In genomic region chr2:36677995-36678605, GRCh38 we compare ENCODE assay signal across 22 cellular contexts. TPM values are rescaled to one million over a fixed set of nuclear protein-coding genes. Genes with fewer than 3 reads are reported as not detected.
DNase-seq lines count a peak whose midpoint lies in the region; ATAC-seq, FAIRE-seq and TF ChIP-seq lines count a peak whose summit lies in the region.
"Had no signal": no experiment of that assay in that cellular context is flagged by ENCODE, and none has a peak within 500 bp of the region (broad histone marks: within the 10 kb centered on the region; RNA-seq: fewer than 3 reads in every experiment).

No MANE protein-coding gene starts in this region.

- H3K9me3 ChIP-seq in K562 (replicated peaks; ENCODE audit: control insufficient read depth, insufficient read depth, low read depth, low read length): no peaks in the 10 kb centered on the region
- H3K9me3 ChIP-seq: colonic mucosa, SJCRH30 had no signal

- FAIRE-seq in GM12892 (lab: Jason Lieb, UNC): peak; percentile 54
- FAIRE-seq in K562 (lab: Jason Lieb, UNC): no peak

- no peaks in the 10 kb centered on the region for H3K36me3 ChIP-seq in K562 (ENCODE audit: control insufficient read depth, insufficient read depth, low read length)
- H3K36me3 ChIP-seq: colonic mucosa, SJCRH30 had no signal

- H3K4me1 ChIP-seq in K562 (replicated peaks in 1 of 2; ENCODE audit: control insufficient read depth in 2 of 2, insufficient read depth in 2 of 2, low read length in 2 of 2): no peaks in the 10 kb centered on the region
- H3K4me1 ChIP-seq: Caco-2, colonic mucosa had no signal

- H3K4me2 ChIP-seq in K562 (ENCODE audit: insufficient read depth, low read length): no peak overlapping the region

- no peak for TF ChIP-seq EP300 in K562 (IDR thresholded peaks at IDR 0.05; ENCODE audit: low read length)

- H3K9me1 ChIP-seq in K562 (ENCODE audit: control insufficient read depth, insufficient read depth, low read length): no peaks in the 10 kb centered on the region

- CTCF ChIA-PET in K562 (lab: Yijun Ruan, JAX; ENCODE audit: low intra/inter-chr PET ratio): no interaction called here

- POLR2A ChIA-PET in K562 (lab: Yijun Ruan, JAX): no interaction called here

- no TSS peak for BruUV-seq in K562 (replicated peaks; lab: Mats Ljungman, UMichigan)

- no peak for ATAC-seq in K562
- ATAC-seq in GM18517 (IDR thresholded peaks at IDR 0.05; ENCODE audit: unreplicated experiment): no peak
- ATAC-seq: naive thymus-derived CD8-positive, alpha-beta T cell had no signal

- H3K9ac ChIP-seq in K562 (ENCODE audit: insufficient read depth in 1 of 2, low read depth in 2 of 2, low read length in 2 of 2): no peak overlapping the region

- peak; percentile 63 for DNase-seq in AG10803 (ENCODE audit: low read depth)
- no peak for DNase-seq in GM12892 (ENCODE audit: insufficient read length)
- DNase-seq in NB4 (ENCODE audit: low read depth): peak; percentile 46
- no peak for DNase-seq in K562 (ENCODE audit: extremely low read depth in 1 of 4, low spot score in 3 of 4)
- DNase-seq in activated CD4-positive, CD25-positive, alpha-beta regulatory T cell (lab: John Stamatoyannopoulos, UW): no peak
- DNase-seq in germinal center (ENCODE audit: low spot score): no peak
- no peak for DNase-seq in NCI-H748 (lab: John Stamatoyannopoulos, UW; ENCODE audit: unreplicated experiment)
- DNase-seq: activated CD4-positive, alpha-beta T cell treated with anti-CD3 and anti-CD28 coated beads for 48 hours; activated naive CD4-positive, alpha-beta T cell treated with anti-CD3 and anti-CD28 coated beads for 36 hours; Caco-2; colonic mucosa; hypothalamus; mesenchymal stem cell; naive thymus-derived CD8-positive, alpha-beta T cell; NCI-H1694 treated with DMSO at 0.1 percent for 48 hours; NCI-H446; SJCRH30; stimulated activated CD4-positive, alpha-beta T cell treated with anti-CD3 and anti-CD28 coated beads, Interleukin-4, amount 100 ng/mL, for 24 hours; T1000 had no signal

- H2AFZ ChIP-seq in K562 (ENCODE audit: low read depth, low read length): no peak overlapping the region

- H3K79me2 ChIP-seq in K562 (ENCODE audit: control insufficient read depth, insufficient read depth, low read length): no peaks in the 10 kb centered on the region

- WGBS in K562 (ENCODE audit: insufficient coverage, low coverage, missing lambda C conversion rate): 0% methylated on average over 4 of the region's 4 CpGs

- no peak for TF ChIP-seq POLR2A in GM12892 (IDR thresholded peaks at IDR 0.05; ENCODE audit: low read depth, low read length)
- no peak for TF ChIP-seq POLR2A in NB4 (IDR thresholded peaks at IDR 0.05; ENCODE audit: extremely low read depth, insufficient read length)
- no peak for TF ChIP-seq POLR2A in K562 (conservative IDR thresholded peaks at IDR 0.05)

- in situ Hi-C loops in K562 (cut with MboI): no loop called here

- H3K27me3 ChIP-seq in K562 (ENCODE audit: control insufficient read depth in 2 of 2, insufficient read depth in 2 of 2, low read length in 2 of 2): no peaks in the 10 kb centered on the region
- H3K27me3 ChIP-seq: colonic mucosa, SJCRH30 had no signal

- no peak for TF ChIP-seq CTCF in AG10803 (conservative IDR thresholded peaks at IDR 0.05; ENCODE audit: low read length)
- no peak for TF ChIP-seq CTCF in NB4 (IDR thresholded peaks at IDR 0.05; ENCODE audit: low read depth, low read length)
- no peak for TF ChIP-seq CTCF in K562 (IDR thresholded peaks at IDR 0.05 in 2 of 3, conservative IDR thresholded peaks at IDR 0.05 in 1 of 3; ENCODE audit: insufficient read depth in 2 of 3, low read depth in 1 of 3, low read length in 3 of 3)

- H3K27ac ChIP-seq in K562 (ENCODE audit: extremely low read depth, low read depth, low read length): no peak overlapping the region
- H3K27ac ChIP-seq: colonic mucosa, SJCRH30 had no signal

- intact Hi-C loops in K562 (cut with micrococcal nuclease): no loop called here

- no peak overlapping the region for H3K4me3 ChIP-seq in AG10803 (ENCODE audit: low read length)
- no peak overlapping the region for H3K4me3 ChIP-seq in NB4 (ENCODE audit: low read depth, low read length)
- no peak overlapping the region for H3K4me3 ChIP-seq in K562
- H3K4me3 ChIP-seq: colonic mucosa, SJCRH30 had no signal

- TF ChIP-seq RAD21 in K562 (CRISPR knock-in tag; conservative IDR thresholded peaks at IDR 0.05 in 1 of 2, IDR thresholded peaks at IDR 0.05 in 1 of 2): no peak

- H4K20me1 ChIP-seq in K562 (replicated peaks; ENCODE audit: control insufficient read depth, insufficient read depth, low read length): no peaks in the 10 kb centered on the region

TF ChIP-seq in K562, 482 proteins besides CTCF, POLR2A, EP300 and RAD21 (continues in another document):
- TF ChIP-seq HSF4 (CRISPR knock-in tag; IDR thresholded peaks at IDR 0.05; ENCODE audit: borderline replicate concordance): no peak
- no peak for TF ChIP-seq STAT5B (CRISPR knock-in tag; IDR thresholded peaks at IDR 0.05)
- no peak for TF ChIP-seq DEAF1 (CRISPR knock-in tag; IDR thresholded peaks at IDR 0.05)
- TF ChIP-seq STAT6 (CRISPR knock-in tag; IDR thresholded peaks at IDR 0.05): no peak

RNA-seq across cellular contexts. Expression of gene VIT, which starts 18.4 kb away (rescaled TPM):
- polyA plus RNA-seq in GM12892 (2012; ENCODE audit: missing spikeins): not detected
- not detected in 2 replicates for total RNA-seq in K562 (2011; cell fraction: chromatin; rRNA removed; ENCODE audit: low replicate concordance)
- total RNA-seq in K562 (2011; cell fraction: nucleolus; rRNA removed): not detected in 2 replicates
- not detected in 2 replicates for total RNA-seq in K562 (2011; cell fraction: nucleoplasm; rRNA removed)
- total RNA-seq in K562 (2014; rRNA removed): not detected in 2 replicates
- not detected in 2 replicates for total RNA-seq in K562 (2014; rRNA removed; fragmentation: Illumina TruSeq; extraction: Trizol)
- not detected in 2 replicates for total RNA-seq in K562 (2015; rRNA removed; fragmentation: Illumina TruSeq; extraction: Trizol)
- not detected in 2 replicates for total RNA-seq in K562 (2021)
- polyA plus RNA-seq in K562 (2011; rRNA removed): not detected in 2 replicates
- polyA plus RNA-seq in K562 (2011; cell fraction: cytosol; rRNA removed): not detected in 2 replicates
- polyA plus RNA-seq in K562 (2011; cell fraction: nucleus; rRNA removed): not detected in 2 replicates
- not detected in 2 replicates for polyA plus RNA-seq in K562 (2012)
- not detected in 2 replicates for polyA plus RNA-seq in K562 (2014; fragmentation: Illumina TruSeq; extraction: Trizol)
- polyA plus RNA-seq in K562 (2014; fragmentation: Nextera tagmentation; extraction: Ambion mirVana): not detected
- polyA plus RNA-seq in K562 (2014; rRNA removed): not detected in 2 replicates
- polyA minus RNA-seq in K562 (2011; rRNA and poly(A)+ RNA removed): not detected in 2 replicates
- not detected in 2 replicates for polyA minus RNA-seq in K562 (2011; cell fraction: cytosol; rRNA and poly(A)+ RNA removed)
- not detected in 2 replicates for polyA minus RNA-seq in K562 (2011; cell fraction: nucleus; rRNA and poly(A)+ RNA removed)
- total RNA-seq: activated naive CD4-positive, alpha-beta T cell treated with anti-CD3 and anti-CD28 coated beads for 36 hours; HT-29; naive thymus-derived CD8-positive, alpha-beta T cell had no signal
- polyA plus RNA-seq: AG04450 had no signal

Comparison
In these comparisons a context has a peak if more than half of its experiments do, and no peak if none do; other contexts are left out.
1. DNase-seq: peak in AG10803 (single experiment) and NB4 (single experiment); none in GM12892 (single experiment), K562 (0 of 4), activated CD4-positive, CD25-positive, alpha-beta regulatory T cell (0 of 4), germinal center (single experiment) and NCI-H748 (single experiment).